ENCODE assay signal across 8 cellular contexts in the genomic region with DNA sequence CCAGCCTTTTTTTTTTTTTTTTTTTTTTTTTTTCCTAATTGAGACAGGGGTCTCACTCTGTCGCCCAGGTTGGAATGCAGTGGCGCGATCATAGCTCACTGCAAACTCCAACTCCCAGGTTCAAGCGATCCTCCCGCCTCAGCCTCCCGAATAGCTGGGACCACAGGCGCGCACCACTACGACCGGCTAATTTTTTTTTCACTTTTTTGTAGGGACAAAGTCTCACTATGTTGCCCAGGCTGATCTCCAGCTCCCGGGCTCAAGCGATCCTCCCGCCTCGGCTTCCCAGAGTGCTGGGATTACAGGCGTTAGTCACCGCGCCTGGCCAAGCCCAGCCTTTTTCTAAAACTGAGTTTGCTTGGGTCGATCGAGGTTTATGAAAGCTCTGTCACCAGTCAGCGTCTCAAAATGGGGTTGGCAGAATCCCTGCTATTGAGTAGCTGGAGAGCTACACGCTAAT. TPM values are rescaled to one million over a fixed set of nuclear protein-coding genes. Genes with fewer than 3 reads are reported as not detected.
DNase-seq lines count a peak whose midpoint lies in the region; ATAC-seq and TF ChIP-seq lines count a peak whose summit lies in the region.

No MANE protein-coding gene starts in this region.

- peak overlapping the region; percentile 98 for H3K4me3 Mint-ChIP-seq in activated CD8-positive, alpha-beta T cell treated with anti-CD3 and anti-CD28 coated beads for 36 hours
- H3K4me3 Mint-ChIP-seq in nephron progenitor cell = peak overlapping the region; percentile 100

- H3K4me1 Mint-ChIP-seq in activated CD8-positive, alpha-beta T cell treated with anti-CD3 and anti-CD28 coated beads for 36 hours (ENCODE audit: low read depth) = peaks cover 36% of the 10 kb centered on the region
- H3K4me1 Mint-ChIP-seq in nephron progenitor cell = peaks cover 57% of the 10 kb centered on the region

- DNase-seq in activated CD8-positive, alpha-beta T cell treated with anti-CD3 and anti-CD28 coated beads for 36 hours = peak; percentile 22
- DNase-seq in fibroblast of lung (ENCODE audit: low read depth in 2 of 2) (peak; percentile 61 to 66), nephron progenitor cell (no peak), GM10266 (ENCODE audit: extremely low spot score) (no peak)

- H3K9me3 Mint-ChIP-seq in activated CD8-positive, alpha-beta T cell treated with anti-CD3 and anti-CD28 coated beads for 36 hours = no peaks in the 10 kb centered on the region
- peaks cover 51% of the 10 kb centered on the region for H3K9me3 Mint-ChIP-seq in nephron progenitor cell

- peaks cover 14% of the 10 kb centered on the region for H3K36me3 Mint-ChIP-seq in activated CD8-positive, alpha-beta T cell treated with anti-CD3 and anti-CD28 coated beads for 36 hours (ENCODE audit: low read depth)
- peaks cover 16% of the 10 kb centered on the region for H3K36me3 Mint-ChIP-seq in nephron progenitor cell (ENCODE audit: low read depth)

- H3K79me2 ChIP-seq in fibroblast of lung (ENCODE audit: control insufficient read depth, insufficient read depth, low read length) = peaks cover 27% of the 10 kb centered on the region

- no peak for ATAC-seq in activated CD8-positive, alpha-beta T cell treated with anti-CD3 and anti-CD28 coated beads for 36 hours
- ATAC-seq in GM21390 (IDR thresholded peaks at IDR 0.05; ENCODE audit: unreplicated experiment) (no peak), GM18868 (IDR thresholded peaks at IDR 0.05; ENCODE audit: unreplicated experiment) (no peak)

- H2AFZ ChIP-seq in fibroblast of lung (ENCODE audit: low read length) = peak overlapping the region; percentile 41

- H3K27ac Mint-ChIP-seq in activated CD8-positive, alpha-beta T cell treated with anti-CD3 and anti-CD28 coated beads for 36 hours = peak overlapping the region; percentile 100
- peak overlapping the region; percentile 100 for H3K27ac Mint-ChIP-seq in nephron progenitor cell

- CTCF ChIA-PET in activated CD8-positive, alpha-beta T cell treated with anti-CD3 and anti-CD28 coated beads for 36 hours (lab: Charles Lee) = interaction anchor here (0.8 to 2.1 kb wide), 5 partner anchors 13 to 158 kb away, joined by 3 to 7 read pairs (median 3); a partner anchor contains a TSS

- H3K36me3 ChIP-seq in HUES48 (ENCODE audit: control insufficient read depth, insufficient read depth, low read length) (peaks cover 28% of the 10 kb centered on the region), fibroblast of lung (ENCODE audit: control insufficient read depth, insufficient read depth, low read length) (no peaks in the 10 kb centered on the region)

- H4K20me1 ChIP-seq in fibroblast of lung (ENCODE audit: control insufficient read depth, extremely low read depth, insufficient read depth, low read length) = no peaks in the 10 kb centered on the region

- H3K27me3 Mint-ChIP-seq in activated CD8-positive, alpha-beta T cell treated with anti-CD3 and anti-CD28 coated beads for 36 hours = no peaks in the 10 kb centered on the region
- H3K27me3 Mint-ChIP-seq in nephron progenitor cell (ENCODE audit: low read depth, poor library complexity) = peaks cover 3% of the 10 kb centered on the region

- peak overlapping the region; percentile 66 for H3K4me2 ChIP-seq in fibroblast of lung (ENCODE audit: extremely low read depth, insufficient read depth, low read length)

- intact Hi-C loops in activated CD8-positive, alpha-beta T cell treated with anti-CD3 and anti-CD28 coated beads for 36 hours (cut with micrococcal nuclease) = loop anchor here (10.0 kb wide), 1 partner anchor 46 kb away; a partner anchor contains a TSS

- H3K9ac ChIP-seq in HUES48 (ENCODE audit: low read depth, low read length) = peak overlapping the region; percentile 41; the same call in 1 of the 2 replicates
- peak overlapping the region; percentile 48 for H3K9ac ChIP-seq in fibroblast of lung (ENCODE audit: insufficient read depth, low read length)

- POLR2A ChIA-PET in activated CD8-positive, alpha-beta T cell treated with anti-CD3 and anti-CD28 coated beads for 36 hours (lab: Charles Lee) = interaction anchor here (1.1 to 4.7 kb wide), 4 partner anchors 14 to 84 kb away, joined by 4 to 48 read pairs (median 6); a partner anchor contains a TSS

- peaks cover 52% of the 10 kb centered on the region for H3K9me3 ChIP-seq in HUES48 (ENCODE audit: control insufficient read depth, insufficient read depth, low read length)
- H3K9me3 ChIP-seq in fibroblast of lung (ENCODE audit: control insufficient read depth, insufficient read depth, low read depth, low read length) = no peaks in the 10 kb centered on the region

- peak overlapping the region; percentile 88 for H3K27ac ChIP-seq in C4-2B
- H3K27ac ChIP-seq in HUES48 (ENCODE audit: low read depth, low read length) = peak overlapping the region; percentile 78
- H3K27ac ChIP-seq in fibroblast of lung (ENCODE audit: insufficient read depth, low read length) = peak overlapping the region; percentile 99

- H3K27me3 ChIP-seq in HUES48 (ENCODE audit: control insufficient read depth, insufficient read depth, low read length) (no peaks in the 10 kb centered on the region), fibroblast of lung (ENCODE audit: control insufficient read depth, insufficient read depth, low read length) (no peaks in the 10 kb centered on the region)

- TF ChIP-seq CTCF in C4-2B (conservative IDR thresholded peaks at IDR 0.05) (no peak), fibroblast of lung (conservative IDR thresholded peaks at IDR 0.05 in 1 of 2, IDR thresholded peaks at IDR 0.05 in 1 of 2; ENCODE audit: low read depth in 1 of 2, low read length in 2 of 2) (no peak), nephron progenitor cell (IDR thresholded peaks at IDR 0.05) (no peak), GM10266 (IDR thresholded peaks at IDR 0.05; ENCODE audit: control insufficient read depth, insufficient read depth, low read depth, missing control alignments) (no peak)
- no peak for TF ChIP-seq CTCF in activated CD8-positive, alpha-beta T cell treated with anti-CD3 and anti-CD28 coated beads for 36 hours (IDR thresholded peaks at IDR 0.05)

- H3K4me1 ChIP-seq in HUES48 (ENCODE audit: control insufficient read depth, insufficient read depth, low read length) (no peaks in the 10 kb centered on the region), fibroblast of lung (ENCODE audit: control insufficient read depth, extremely low read depth, insufficient read depth, low read length) (peaks cover 5% of the 10 kb centered on the region)

- H3K4me3 ChIP-seq in HUES48 (ENCODE audit: low read depth, low read length) (peak overlapping the region; percentile 92), fibroblast of lung (replicated peaks in 1 of 4; ENCODE audit: control extremely low read depth in 1 of 4, insufficient read depth in 1 of 4, low read depth in 3 of 4, low read length in 4 of 4) (peak overlapping the region; percentile 39 to 65 (median 46))

RNA-seq across cellular contexts. Expression of a gene that starts 1.3 kb away (rescaled TPM):
- total RNA-seq in activated CD8-positive, alpha-beta T cell treated with anti-CD3 and anti-CD28 coated beads for 36 hours = 10 to 100 TPM; 50.6 to 51.5 TPM
- total RNA-seq in fibroblast of lung = 23.6 and 33.0 TPM in 2 replicates
- 41.4 and 46.6 TPM in 2 replicates for polyA plus RNA-seq in fibroblast of lung
- 40.6 and 44.9 TPM in 2 replicates for polyA plus RNA-seq in fibroblast of lung (2012)
- 78.5 and 127 TPM in 2 replicates for polyA minus RNA-seq in fibroblast of lung (ENCODE audit: low replicate concordance)

RNA-seq across cellular contexts. Expression of a gene that starts 13.0 kb away (rescaled TPM):
- total RNA-seq in activated CD8-positive, alpha-beta T cell treated with anti-CD3 and anti-CD28 coated beads for 36 hours = 1 to 10 TPM; 2.5 to 2.6 TPM
- total RNA-seq in fibroblast of lung = 0.77 and 1.3 TPM in 2 replicates
- polyA plus RNA-seq in fibroblast of lung = 0.25 and 0.41 TPM in 2 replicates
- 0.69 and 1.4 TPM in 2 replicates for polyA plus RNA-seq in fibroblast of lung (2012)
- polyA minus RNA-seq in fibroblast of lung (ENCODE audit: low replicate concordance) = 1.6 and 4.3 TPM in 2 replicates

RNA-seq across cellular contexts. Expression of a gene that starts 39.8 kb away (rescaled TPM):
- 100 to 1,000 TPM; 169 to 177 TPM for total RNA-seq in activated CD8-positive, alpha-beta T cell treated with anti-CD3 and anti-CD28 coated beads for 36 hours
- total RNA-seq in fibroblast of lung = 2.3 and 3.1 TPM in 2 replicates
- 3.7 and 5.0 TPM in 2 replicates for polyA plus RNA-seq in fibroblast of lung
- polyA plus RNA-seq in fibroblast of lung (2012) = 2.7 and 4.0 TPM in 2 replicates
- polyA minus RNA-seq in fibroblast of lung (ENCODE audit: low replicate concordance) = 10.7 and 10.8 TPM in 2 replicates

RNA-seq across cellular contexts. Expression of a gene that starts 43.4 kb away (rescaled TPM):
- total RNA-seq in activated CD8-positive, alpha-beta T cell treated with anti-CD3 and anti-CD28 coated beads for 36 hours = 10 to 100 TPM; 64.3 to 67.7 TPM
- 20.5 and 26.4 TPM in 2 replicates for total RNA-seq in fibroblast of lung
- 18.5 and 18.6 TPM in 2 replicates for polyA plus RNA-seq in fibroblast of lung
- polyA plus RNA-seq in fibroblast of lung (2012) = 17.6 and 18.1 TPM in 2 replicates
- 11.9 and 21.7 TPM in 2 replicates for polyA minus RNA-seq in fibroblast of lung (ENCODE audit: low replicate concordance)

RNA-seq across cellular contexts. Expression of a gene that starts 47.2 kb away (rescaled TPM):
- 10 to 100 TPM; 14.7 to 15.0 TPM for total RNA-seq in activated CD8-positive, alpha-beta T cell treated with anti-CD3 and anti-CD28 coated beads for 36 hours
- 8.5 and 9.6 TPM in 2 replicates for total RNA-seq in fibroblast of lung
- 33.0 and 41.2 TPM in 2 replicates for polyA plus RNA-seq in fibroblast of lung
- polyA plus RNA-seq in fibroblast of lung (2012) = 34.8 and 40.1 TPM in 2 replicates
- polyA minus RNA-seq in fibroblast of lung (ENCODE audit: low replicate concordance) = 120 and 132 TPM in 2 replicates

Comparison
In these comparisons a context has a peak if more than half of its experiments do, and no peak if none do; other contexts are left out.
1. DNase-seq: peak in activated CD8-positive, alpha-beta T cell treated with anti-CD3 and anti-CD28 coated beads for 36 hours (single experiment) and fibroblast of lung (2 of 2); none in nephron progenitor cell (single experiment) and GM10266 (single experiment).
2. RNA of a gene that starts 39.8 kb away (total RNA-seq): 169 to 177 TPM in activated CD8-positive, alpha-beta T cell treated with anti-CD3 and anti-CD28 coated beads for 36 hours; 2.3 to 3.1 TPM in fibroblast of lung; every median in the first group is over 10 times any median in the second.
3. Peak in every context shown above with its lines, with median percentiles within 50 percentile points of each other: H3K27ac ChIP-seq.